ENCODE assay signal across 1 cellular context in the genomic region with DNA sequence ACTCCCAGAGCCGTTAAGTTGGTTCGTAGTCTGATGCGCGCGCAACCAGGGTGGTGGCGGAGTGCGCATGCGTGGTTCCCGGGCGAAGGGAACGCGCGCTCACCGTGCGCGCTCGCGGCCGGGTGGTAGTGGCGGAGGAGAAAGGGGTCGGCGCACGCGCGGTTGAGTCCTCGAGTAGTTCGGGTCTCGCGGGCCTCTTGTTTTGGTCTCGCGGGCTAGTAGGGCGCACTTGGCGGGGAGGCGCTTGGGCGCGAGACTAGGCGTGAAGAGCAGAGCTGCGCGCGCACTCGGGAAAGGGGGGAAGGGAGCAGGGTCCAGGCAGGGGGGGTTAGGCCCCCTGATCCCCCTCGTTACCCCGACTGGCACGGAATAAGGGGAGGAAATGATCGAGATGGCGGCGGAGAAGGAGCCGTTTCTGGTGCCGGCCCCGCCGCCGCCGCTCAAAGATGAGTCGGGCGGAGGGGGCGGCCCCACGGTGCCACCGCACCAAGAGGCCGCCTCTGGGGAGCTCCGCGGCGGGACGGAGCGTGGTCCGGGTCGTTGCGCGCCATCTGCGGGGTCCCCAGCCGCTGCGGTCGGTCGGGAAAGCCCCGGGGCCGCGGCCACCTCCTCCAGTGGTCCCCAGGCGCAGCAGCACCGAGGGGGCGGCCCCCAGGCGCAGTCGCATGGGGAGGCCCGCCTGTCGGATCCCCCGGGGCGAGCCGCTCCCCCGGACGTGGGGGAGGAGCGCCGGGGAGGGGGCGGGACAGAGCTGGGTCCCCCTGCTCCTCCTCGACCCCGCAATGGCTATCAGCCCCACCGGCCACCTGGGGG.
A peak's percentile ranks its signal among the peaks of the same experiment; 100 is the strongest.
TF ChIP-seq lines count a peak whose summit lies in the region.

A gene with protein sequence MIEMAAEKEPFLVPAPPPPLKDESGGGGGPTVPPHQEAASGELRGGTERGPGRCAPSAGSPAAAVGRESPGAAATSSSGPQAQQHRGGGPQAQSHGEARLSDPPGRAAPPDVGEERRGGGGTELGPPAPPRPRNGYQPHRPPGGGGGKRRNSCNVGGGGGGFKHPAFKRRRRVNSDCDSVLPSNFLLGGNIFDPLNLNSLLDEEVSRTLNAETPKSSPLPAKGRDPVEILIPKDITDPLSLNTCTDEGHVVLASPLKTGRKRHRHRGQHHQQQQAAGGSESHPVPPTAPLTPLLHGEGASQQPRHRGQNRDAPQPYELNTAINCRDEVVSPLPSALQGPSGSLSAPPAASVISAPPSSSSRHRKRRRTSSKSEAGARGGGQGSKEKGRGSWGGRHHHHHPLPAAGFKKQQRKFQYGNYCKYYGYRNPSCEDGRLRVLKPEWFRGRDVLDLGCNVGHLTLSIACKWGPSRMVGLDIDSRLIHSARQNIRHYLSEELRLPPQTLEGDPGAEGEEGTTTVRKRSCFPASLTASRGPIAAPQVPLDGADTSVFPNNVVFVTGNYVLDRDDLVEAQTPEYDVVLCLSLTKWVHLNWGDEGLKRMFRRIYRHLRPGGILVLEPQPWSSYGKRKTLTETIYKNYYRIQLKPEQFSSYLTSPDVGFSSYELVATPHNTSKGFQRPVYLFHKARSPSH (plus strand): TSS at position 195 of the 813 bp plus-strand sequence. CDS start 188 bp downstream, at position 383.

TF ChIP-seq in K562, 482 proteins besides CTCF, POLR2A, EP300 and RAD21 (continued from another document and continues in another):
- TF ChIP-seq, protein P1, sequence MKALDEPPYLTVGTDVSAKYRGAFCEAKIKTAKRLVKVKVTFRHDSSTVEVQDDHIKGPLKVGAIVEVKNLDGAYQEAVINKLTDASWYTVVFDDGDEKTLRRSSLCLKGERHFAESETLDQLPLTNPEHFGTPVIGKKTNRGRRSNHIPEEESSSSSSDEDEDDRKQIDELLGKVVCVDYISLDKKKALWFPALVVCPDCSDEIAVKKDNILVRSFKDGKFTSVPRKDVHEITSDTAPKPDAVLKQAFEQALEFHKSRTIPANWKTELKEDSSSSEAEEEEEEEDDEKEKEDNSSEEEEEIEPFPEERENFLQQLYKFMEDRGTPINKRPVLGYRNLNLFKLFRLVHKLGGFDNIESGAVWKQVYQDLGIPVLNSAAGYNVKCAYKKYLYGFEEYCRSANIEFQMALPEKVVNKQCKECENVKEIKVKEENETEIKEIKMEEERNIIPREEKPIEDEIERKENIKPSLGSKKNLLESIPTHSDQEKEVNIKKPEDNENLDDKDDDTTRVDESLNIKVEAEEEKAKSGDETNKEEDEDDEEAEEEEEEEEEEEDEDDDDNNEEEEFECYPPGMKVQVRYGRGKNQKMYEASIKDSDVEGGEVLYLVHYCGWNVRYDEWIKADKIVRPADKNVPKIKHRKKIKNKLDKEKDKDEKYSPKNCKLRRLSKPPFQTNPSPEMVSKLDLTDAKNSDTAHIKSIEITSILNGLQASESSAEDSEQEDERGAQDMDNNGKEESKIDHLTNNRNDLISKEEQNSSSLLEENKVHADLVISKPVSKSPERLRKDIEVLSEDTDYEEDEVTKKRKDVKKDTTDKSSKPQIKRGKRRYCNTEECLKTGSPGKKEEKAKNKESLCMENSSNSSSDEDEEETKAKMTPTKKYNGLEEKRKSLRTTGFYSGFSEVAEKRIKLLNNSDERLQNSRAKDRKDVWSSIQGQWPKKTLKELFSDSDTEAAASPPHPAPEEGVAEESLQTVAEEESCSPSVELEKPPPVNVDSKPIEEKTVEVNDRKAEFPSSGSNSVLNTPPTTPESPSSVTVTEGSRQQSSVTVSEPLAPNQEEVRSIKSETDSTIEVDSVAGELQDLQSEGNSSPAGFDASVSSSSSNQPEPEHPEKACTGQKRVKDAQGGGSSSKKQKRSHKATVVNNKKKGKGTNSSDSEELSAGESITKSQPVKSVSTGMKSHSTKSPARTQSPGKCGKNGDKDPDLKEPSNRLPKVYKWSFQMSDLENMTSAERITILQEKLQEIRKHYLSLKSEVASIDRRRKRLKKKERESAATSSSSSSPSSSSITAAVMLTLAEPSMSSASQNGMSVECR (CRISPR knock-in tag; IDR thresholded peaks at IDR 0.05): peak; percentile 15
- TF ChIP-seq ZNF707 (CRISPR knock-in tag; conservative IDR thresholded peaks at IDR 0.05) (no peak), ZNF764 (CRISPR knock-in tag; IDR thresholded peaks at IDR 0.05; ENCODE audit: low read depth) (no peak), ZNF133 (CRISPR knock-in tag; IDR thresholded peaks at IDR 0.05) (no peak), TEAD1 (CRISPR knock-in tag; IDR thresholded peaks at IDR 0.05) (peak; percentile 16 to 71; a peak in 2 of 4 replicates), TFAM (CRISPR knock-in tag; conservative IDR thresholded peaks at IDR 0.05) (no peak), ZFP1 (CRISPR knock-in tag; IDR thresholded peaks at IDR 0.05) (no peak), PTBP1 (IDR thresholded peaks at IDR 0.05; ENCODE audit: low read depth, low read length) (no peak), ZNF507 (tag; conservative IDR thresholded peaks at IDR 0.05) (no peak), NFE2L1 (tag; IDR thresholded peaks at IDR 0.05; ENCODE audit: borderline replicate concordance, low read depth) (no peak), PTRF (tag; IDR thresholded peaks at IDR 0.05) (no peak), POLR3G (IDR thresholded peaks at IDR 0.05; ENCODE audit: extremely low read depth, insufficient read length, insufficient replicate concordance) (no peak), CBX8 (IDR thresholded peaks at IDR 0.05; ENCODE audit: borderline replicate concordance, extremely low read depth, low read depth, low read length, poor library complexity, severe bottlenecking) (no peak), NR2F6 (CRISPR knock-in tag; IDR thresholded peaks at IDR 0.05) (no peak), ZNF146 (CRISPR knock-in tag; IDR thresholded peaks at IDR 0.05; ENCODE audit: unreplicated experiment) (no peak), NCOA1 (IDR thresholded peaks at IDR 0.05; ENCODE audit: low read depth) (no peak), SMAD1 (IDR thresholded peaks at IDR 0.05; ENCODE audit: low read depth, low read length, partially characterized antibody) (peak; percentile 49), ZBTB7A (IDR thresholded peaks at IDR 0.05; ENCODE audit: borderline replicate concordance, control insufficient read depth, low read depth, low read length) (peak; percentile 97), RBM25 (IDR thresholded peaks at IDR 0.05; ENCODE audit: low read depth, low read length, severe bottlenecking) (no peak), HEY1 (CRISPR knock-in tag; IDR thresholded peaks at IDR 0.05; ENCODE audit: borderline replicate concordance) (no peak), ZNF347 (CRISPR knock-in tag; IDR thresholded peaks at IDR 0.05; ENCODE audit: low read depth) (no peak), NFIC (IDR thresholded peaks at IDR 0.05) (peak; percentile 36; the same call in 1 of the 2 replicates), PHB2 (IDR thresholded peaks at IDR 0.05; ENCODE audit: low read depth) (no peak)
- TF ChIP-seq, protein P2, sequence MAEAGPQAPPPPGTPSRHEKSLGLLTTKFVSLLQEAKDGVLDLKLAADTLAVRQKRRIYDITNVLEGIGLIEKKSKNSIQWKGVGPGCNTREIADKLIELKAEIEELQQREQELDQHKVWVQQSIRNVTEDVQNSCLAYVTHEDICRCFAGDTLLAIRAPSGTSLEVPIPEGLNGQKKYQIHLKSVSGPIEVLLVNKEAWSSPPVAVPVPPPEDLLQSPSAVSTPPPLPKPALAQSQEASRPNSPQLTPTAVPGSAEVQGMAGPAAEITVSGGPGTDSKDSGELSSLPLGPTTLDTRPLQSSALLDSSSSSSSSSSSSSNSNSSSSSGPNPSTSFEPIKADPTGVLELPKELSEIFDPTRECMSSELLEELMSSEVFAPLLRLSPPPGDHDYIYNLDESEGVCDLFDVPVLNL (CRISPR knock-in tag; IDR thresholded peaks at IDR 0.05; ENCODE audit: low read depth): no peak
- TF ChIP-seq, protein P3, sequence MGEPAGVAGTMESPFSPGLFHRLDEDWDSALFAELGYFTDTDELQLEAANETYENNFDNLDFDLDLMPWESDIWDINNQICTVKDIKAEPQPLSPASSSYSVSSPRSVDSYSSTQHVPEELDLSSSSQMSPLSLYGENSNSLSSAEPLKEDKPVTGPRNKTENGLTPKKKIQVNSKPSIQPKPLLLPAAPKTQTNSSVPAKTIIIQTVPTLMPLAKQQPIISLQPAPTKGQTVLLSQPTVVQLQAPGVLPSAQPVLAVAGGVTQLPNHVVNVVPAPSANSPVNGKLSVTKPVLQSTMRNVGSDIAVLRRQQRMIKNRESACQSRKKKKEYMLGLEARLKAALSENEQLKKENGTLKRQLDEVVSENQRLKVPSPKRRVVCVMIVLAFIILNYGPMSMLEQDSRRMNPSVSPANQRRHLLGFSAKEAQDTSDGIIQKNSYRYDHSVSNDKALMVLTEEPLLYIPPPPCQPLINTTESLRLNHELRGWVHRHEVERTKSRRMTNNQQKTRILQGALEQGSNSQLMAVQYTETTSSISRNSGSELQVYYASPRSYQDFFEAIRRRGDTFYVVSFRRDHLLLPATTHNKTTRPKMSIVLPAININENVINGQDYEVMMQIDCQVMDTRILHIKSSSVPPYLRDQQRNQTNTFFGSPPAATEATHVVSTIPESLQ (CRISPR knock-in tag; IDR thresholded peaks at IDR 0.05): 0 out of 2 replicates have a peak, but pooled peaks have one; percentile 41
- TF ChIP-seq, protein P4, sequence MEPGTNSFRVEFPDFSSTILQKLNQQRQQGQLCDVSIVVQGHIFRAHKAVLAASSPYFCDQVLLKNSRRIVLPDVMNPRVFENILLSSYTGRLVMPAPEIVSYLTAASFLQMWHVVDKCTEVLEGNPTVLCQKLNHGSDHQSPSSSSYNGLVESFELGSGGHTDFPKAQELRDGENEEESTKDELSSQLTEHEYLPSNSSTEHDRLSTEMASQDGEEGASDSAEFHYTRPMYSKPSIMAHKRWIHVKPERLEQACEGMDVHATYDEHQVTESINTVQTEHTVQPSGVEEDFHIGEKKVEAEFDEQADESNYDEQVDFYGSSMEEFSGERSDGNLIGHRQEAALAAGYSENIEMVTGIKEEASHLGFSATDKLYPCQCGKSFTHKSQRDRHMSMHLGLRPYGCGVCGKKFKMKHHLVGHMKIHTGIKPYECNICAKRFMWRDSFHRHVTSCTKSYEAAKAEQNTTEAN (CRISPR knock-in tag; IDR thresholded peaks at IDR 0.05): no peak
- TF ChIP-seq, protein P5, sequence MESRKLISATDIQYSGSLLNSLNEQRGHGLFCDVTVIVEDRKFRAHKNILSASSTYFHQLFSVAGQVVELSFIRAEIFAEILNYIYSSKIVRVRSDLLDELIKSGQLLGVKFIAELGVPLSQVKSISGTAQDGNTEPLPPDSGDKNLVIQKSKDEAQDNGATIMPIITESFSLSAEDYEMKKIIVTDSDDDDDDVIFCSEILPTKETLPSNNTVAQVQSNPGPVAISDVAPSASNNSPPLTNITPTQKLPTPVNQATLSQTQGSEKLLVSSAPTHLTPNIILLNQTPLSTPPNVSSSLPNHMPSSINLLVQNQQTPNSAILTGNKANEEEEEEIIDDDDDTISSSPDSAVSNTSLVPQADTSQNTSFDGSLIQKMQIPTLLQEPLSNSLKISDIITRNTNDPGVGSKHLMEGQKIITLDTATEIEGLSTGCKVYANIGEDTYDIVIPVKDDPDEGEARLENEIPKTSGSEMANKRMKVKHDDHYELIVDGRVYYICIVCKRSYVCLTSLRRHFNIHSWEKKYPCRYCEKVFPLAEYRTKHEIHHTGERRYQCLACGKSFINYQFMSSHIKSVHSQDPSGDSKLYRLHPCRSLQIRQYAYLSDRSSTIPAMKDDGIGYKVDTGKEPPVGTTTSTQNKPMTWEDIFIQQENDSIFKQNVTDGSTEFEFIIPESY (CRISPR knock-in tag; IDR thresholded peaks at IDR 0.05): no peak
- TF ChIP-seq, protein P6, sequence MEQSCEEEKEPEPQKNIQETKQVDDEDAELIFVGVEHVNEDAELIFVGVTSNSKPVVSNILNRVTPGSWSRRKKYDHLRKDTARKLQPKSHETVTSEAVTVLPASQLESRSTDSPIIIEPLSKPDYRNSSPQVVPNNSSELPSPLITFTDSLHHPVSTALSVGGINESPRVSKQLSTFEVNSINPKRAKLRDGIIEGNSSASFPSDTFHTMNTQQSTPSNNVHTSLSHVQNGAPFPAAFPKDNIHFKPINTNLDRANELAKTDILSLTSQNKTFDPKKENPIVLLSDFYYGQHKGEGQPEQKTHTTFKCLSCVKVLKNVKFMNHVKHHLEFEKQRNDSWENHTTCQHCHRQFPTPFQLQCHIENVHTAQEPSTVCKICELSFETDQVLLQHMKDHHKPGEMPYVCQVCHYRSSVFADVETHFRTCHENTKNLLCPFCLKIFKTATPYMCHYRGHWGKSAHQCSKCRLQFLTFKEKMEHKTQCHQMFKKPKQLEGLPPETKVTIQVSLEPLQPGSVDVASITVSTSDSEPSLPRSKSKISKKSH (CRISPR knock-in tag; IDR thresholded peaks at IDR 0.05): no peak
- TF ChIP-seq, protein P7, sequence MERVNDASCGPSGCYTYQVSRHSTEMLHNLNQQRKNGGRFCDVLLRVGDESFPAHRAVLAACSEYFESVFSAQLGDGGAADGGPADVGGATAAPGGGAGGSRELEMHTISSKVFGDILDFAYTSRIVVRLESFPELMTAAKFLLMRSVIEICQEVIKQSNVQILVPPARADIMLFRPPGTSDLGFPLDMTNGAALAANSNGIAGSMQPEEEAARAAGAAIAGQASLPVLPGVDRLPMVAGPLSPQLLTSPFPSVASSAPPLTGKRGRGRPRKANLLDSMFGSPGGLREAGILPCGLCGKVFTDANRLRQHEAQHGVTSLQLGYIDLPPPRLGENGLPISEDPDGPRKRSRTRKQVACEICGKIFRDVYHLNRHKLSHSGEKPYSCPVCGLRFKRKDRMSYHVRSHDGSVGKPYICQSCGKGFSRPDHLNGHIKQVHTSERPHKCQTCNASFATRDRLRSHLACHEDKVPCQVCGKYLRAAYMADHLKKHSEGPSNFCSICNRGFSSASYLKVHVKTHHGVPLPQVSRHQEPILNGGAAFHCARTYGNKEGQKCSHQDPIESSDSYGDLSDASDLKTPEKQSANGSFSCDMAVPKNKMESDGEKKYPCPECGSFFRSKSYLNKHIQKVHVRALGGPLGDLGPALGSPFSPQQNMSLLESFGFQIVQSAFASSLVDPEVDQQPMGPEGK (CRISPR knock-in tag; IDR thresholded peaks at IDR 0.05; ENCODE audit: borderline replicate concordance): no peak
- TF ChIP-seq, protein P8, sequence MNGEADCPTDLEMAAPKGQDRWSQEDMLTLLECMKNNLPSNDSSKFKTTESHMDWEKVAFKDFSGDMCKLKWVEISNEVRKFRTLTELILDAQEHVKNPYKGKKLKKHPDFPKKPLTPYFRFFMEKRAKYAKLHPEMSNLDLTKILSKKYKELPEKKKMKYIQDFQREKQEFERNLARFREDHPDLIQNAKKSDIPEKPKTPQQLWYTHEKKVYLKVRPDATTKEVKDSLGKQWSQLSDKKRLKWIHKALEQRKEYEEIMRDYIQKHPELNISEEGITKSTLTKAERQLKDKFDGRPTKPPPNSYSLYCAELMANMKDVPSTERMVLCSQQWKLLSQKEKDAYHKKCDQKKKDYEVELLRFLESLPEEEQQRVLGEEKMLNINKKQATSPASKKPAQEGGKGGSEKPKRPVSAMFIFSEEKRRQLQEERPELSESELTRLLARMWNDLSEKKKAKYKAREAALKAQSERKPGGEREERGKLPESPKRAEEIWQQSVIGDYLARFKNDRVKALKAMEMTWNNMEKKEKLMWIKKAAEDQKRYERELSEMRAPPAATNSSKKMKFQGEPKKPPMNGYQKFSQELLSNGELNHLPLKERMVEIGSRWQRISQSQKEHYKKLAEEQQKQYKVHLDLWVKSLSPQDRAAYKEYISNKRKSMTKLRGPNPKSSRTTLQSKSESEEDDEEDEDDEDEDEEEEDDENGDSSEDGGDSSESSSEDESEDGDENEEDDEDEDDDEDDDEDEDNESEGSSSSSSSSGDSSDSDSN (IDR thresholded peaks at IDR 0.05; ENCODE audit: borderline replicate concordance in 1 of 2, low read depth in 2 of 2, low read length in 2 of 2): no peak
- TF ChIP-seq, protein P9, sequence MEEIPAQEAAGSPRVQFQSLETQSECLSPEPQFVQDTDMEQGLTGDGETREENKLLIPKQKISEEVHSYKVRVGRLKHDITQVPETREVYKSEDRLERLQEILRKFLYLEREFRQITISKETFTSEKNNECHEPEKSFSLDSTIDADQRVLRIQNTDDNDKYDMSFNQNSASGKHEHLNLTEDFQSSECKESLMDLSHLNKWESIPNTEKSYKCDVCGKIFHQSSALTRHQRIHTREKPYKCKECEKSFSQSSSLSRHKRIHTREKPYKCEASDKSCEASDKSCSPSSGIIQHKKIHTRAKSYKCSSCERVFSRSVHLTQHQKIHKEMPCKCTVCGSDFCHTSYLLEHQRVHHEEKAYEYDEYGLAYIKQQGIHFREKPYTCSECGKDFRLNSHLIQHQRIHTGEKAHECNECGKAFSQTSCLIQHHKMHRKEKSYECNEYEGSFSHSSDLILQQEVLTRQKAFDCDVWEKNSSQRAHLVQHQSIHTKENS (CRISPR knock-in tag; IDR thresholded peaks at IDR 0.05): no peak
